ENCODE assay signal across 25 cellular contexts in the genomic region with DNA sequence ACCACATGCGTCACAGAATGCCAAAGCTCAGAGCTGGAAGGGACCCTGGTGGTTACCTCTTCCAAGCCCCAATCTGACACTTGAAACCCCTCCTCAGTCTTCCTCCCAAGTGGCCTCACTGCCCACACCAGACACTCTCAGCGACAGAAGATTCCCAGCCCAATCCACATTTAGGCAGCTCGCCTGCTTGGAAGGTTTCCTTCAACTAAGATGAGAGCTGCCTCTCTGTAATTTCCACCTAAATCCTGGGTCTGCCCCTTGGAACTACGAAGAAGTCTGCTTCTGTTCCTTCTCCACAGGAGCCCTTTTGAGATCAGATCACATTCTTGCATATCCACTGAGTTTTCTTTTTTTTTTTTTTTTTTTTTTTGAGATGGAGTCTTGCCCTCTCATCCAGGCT.
"Had no signal": no experiment of that assay in that cellular context is flagged by ENCODE, and none has a peak within 500 bp of the region (broad histone marks: within the 10 kb centered on the region; RNA-seq: fewer than 3 reads in every experiment).

No MANE protein-coding gene starts in this region.

- H3K36me3 Mint-ChIP-seq: activated CD8-positive, alpha-beta memory T cell treated with anti-CD3 and anti-CD28 coated beads, Interleukin-2, amount 10 ng/mL, durations not matched to agents 7 days and 5 days; activated naive CD4-positive, alpha-beta T cell treated with anti-CD3 and anti-CD28 coated beads, Interleukin-2, amount 50 U/mL, for 72 hours; brain had no signal

- H2AFZ ChIP-seq: hepatocyte, neural progenitor cell had no signal

- H3K27ac ChIP-seq: hepatocyte, neural progenitor cell, right lobe of liver, transverse colon, uterus had no signal

- H3K4me1 Mint-ChIP-seq: activated CD4-positive, alpha-beta T cell treated with anti-CD3 and anti-CD28 coated beads, Interleukin-2, amount 10 ng/mL, durations not matched to agents 24 days and 14 days; brain; stimulated activated effector memory CD8-positive, alpha-beta T cell treated with anti-CD3 and anti-CD28 coated beads, Interleukin-12 subunit alpha, Interleukin-12 subunit beta, amount 100 ng/mL, for 72 hours; T-helper 17 cell had no signal

- DNase-seq: activated CD4-positive, alpha-beta memory T cell treated with anti-CD3 and anti-CD28 coated beads, Interleukin-2, amount 10 ng/mL, durations not matched to agents 7 days and 5 days; activated CD4-positive, alpha-beta T cell treated with anti-CD3 and anti-CD28 coated beads, Interleukin-2, amount 10 ng/mL, durations not matched to agents 24 days and 14 days; activated CD8-positive, alpha-beta memory T cell treated with anti-CD3 and anti-CD28 coated beads, Interleukin-2, amount 10 ng/mL, durations not matched to agents 7 days and 5 days; aorta; central memory CD4-positive, alpha-beta T cell; dermis blood vessel endothelial cell; effector memory CD4-positive, alpha-beta T cell; foreskin melanocyte; left colon; mesenchymal stem cell; naive thymus-derived CD8-positive, alpha-beta T cell; posterior cingulate gyrus; small intestine; stimulated activated CD4-positive, alpha-beta T cell treated with anti-CD3 and anti-CD28 coated beads, Interleukin-2, amount 100 ng/mL, for 24 hours; T-helper 17 cell; transverse colon; uterus had no signal

- H3K36me3 ChIP-seq: neural progenitor cell, right lobe of liver, transverse colon, uterus had no signal

- H3K27ac Mint-ChIP-seq: activated CD4-positive, alpha-beta memory T cell treated with anti-CD3 and anti-CD28 coated beads, Interleukin-2, amount 10 ng/mL, durations not matched to agents 7 days and 5 days; activated CD4-positive, alpha-beta T cell treated with anti-CD3 and anti-CD28 coated beads, Interleukin-2, amount 10 ng/mL, durations not matched to agents 24 days and 14 days; activated CD8-positive, alpha-beta memory T cell treated with anti-CD3 and anti-CD28 coated beads, Interleukin-2, amount 10 ng/mL, durations not matched to agents 7 days and 5 days; activated naive CD4-positive, alpha-beta T cell treated with anti-CD3 and anti-CD28 coated beads, Interleukin-2, amount 50 U/mL, for 72 hours; activated T-helper 1 cell treated with anti-CD3 and anti-CD28 coated beads, Interleukin-12 subunit alpha, Interleukin-12 subunit beta, Interleukin-2, Interleukin-4 antibody, amounts not matched to agents 30 ng/mL and 10 ng/mL and 1 ng/mL, durations not matched to agents 14 hours and 24 hours and 36 hours; stimulated activated effector memory CD8-positive, alpha-beta T cell treated with anti-CD3 and anti-CD28 coated beads, Interleukin-12 subunit alpha, Interleukin-12 subunit beta, amount 100 ng/mL, for 72 hours; T-helper 17 cell had no signal

- H3K9ac ChIP-seq: neural progenitor cell had no signal

- H3K27me3 ChIP-seq: neural progenitor cell, right lobe of liver, uterus had no signal

- ATAC-seq: activated CD8-positive, alpha-beta memory T cell treated with anti-CD3 and anti-CD28 coated beads, Interleukin-2, amount 10 ng/mL, durations not matched to agents 7 days and 5 days; activated naive CD4-positive, alpha-beta T cell treated with anti-CD3 and anti-CD28 coated beads, Interleukin-2, amount 50 U/mL, for 72 hours; esophagus mucosa; left colon; naive thymus-derived CD8-positive, alpha-beta T cell; right lobe of liver; T-helper 17 cell had no signal

- H3K4me3 ChIP-seq: hepatocyte, neural progenitor cell, right lobe of liver, transverse colon, uterus had no signal

- H3K4me2 ChIP-seq: hepatocyte, neural progenitor cell had no signal

- H3K9me3 Mint-ChIP-seq: activated CD4-positive, alpha-beta memory T cell treated with anti-CD3 and anti-CD28 coated beads, Interleukin-2, amount 10 ng/mL, durations not matched to agents 7 days and 5 days; activated T-helper 1 cell treated with anti-CD3 and anti-CD28 coated beads, Interleukin-12 subunit alpha, Interleukin-12 subunit beta, Interleukin-2, Interleukin-4 antibody, amounts not matched to agents 30 ng/mL and 10 ng/mL and 1 ng/mL, durations not matched to agents 14 hours and 24 hours and 36 hours had no signal

- H3K4me3 Mint-ChIP-seq: activated CD4-positive, alpha-beta memory T cell treated with anti-CD3 and anti-CD28 coated beads, Interleukin-2, amount 10 ng/mL, durations not matched to agents 7 days and 5 days; activated CD4-positive, alpha-beta T cell treated with anti-CD3 and anti-CD28 coated beads, Interleukin-2, amount 10 ng/mL, durations not matched to agents 24 days and 14 days; activated CD8-positive, alpha-beta memory T cell treated with anti-CD3 and anti-CD28 coated beads, Interleukin-2, amount 10 ng/mL, durations not matched to agents 7 days and 5 days; activated T-helper 1 cell treated with anti-CD3 and anti-CD28 coated beads, Interleukin-12 subunit alpha, Interleukin-12 subunit beta, Interleukin-2, Interleukin-4 antibody, amounts not matched to agents 30 ng/mL and 10 ng/mL and 1 ng/mL, durations not matched to agents 14 hours and 24 hours and 36 hours; brain; neural progenitor cell; stimulated activated effector memory CD8-positive, alpha-beta T cell treated with anti-CD3 and anti-CD28 coated beads, Interleukin-12 subunit alpha, Interleukin-12 subunit beta, amount 100 ng/mL, for 72 hours; T-helper 17 cell had no signal

- H3K79me2 ChIP-seq: hepatocyte had no signal

- H3K9me3 ChIP-seq: right lobe of liver, transverse colon, uterus had no signal

- H3K4me1 ChIP-seq: right lobe of liver, transverse colon, uterus had no signal
